38 cellular contexts compared by ENCODE assay signal in genomic region chr6:54214286-54214685, GRCh38.
"Had no signal": no experiment of that assay in that cellular context is flagged by ENCODE, and none has a peak within 500 bp of the region (broad histone marks: within the 10 kb centered on the region; RNA-seq: fewer than 3 reads in every experiment).

No MANE protein-coding gene starts in this region.

- H3K4me3 ChIP-seq: adrenal gland, body of pancreas, breast epithelium, cardiac muscle cell, coronary artery, dorsolateral prefrontal cortex, esophagus muscularis mucosa, gastrocnemius medialis had no signal

- ATAC-seq: activated CD4-positive, CD25-positive, alpha-beta regulatory T cell treated with anti-CD3 and anti-CD28 coated beads, Interleukin-2, amount 50 U/mL, for 24 hours; activated CD8-positive, alpha-beta T cell treated with anti-CD3 and anti-CD28 coated beads for 36 hours; activated naive CD8-positive, alpha-beta T cell treated with anti-CD3 and anti-CD28 coated beads, Interleukin-2, amount 50 U/mL, for 24 hours; body of pancreas; foreskin keratinocyte; gastrocnemius medialis; T-helper 17 cell had no signal

- H3K9me3 ChIP-seq: adrenal gland, body of pancreas, breast epithelium, esophagus muscularis mucosa, gastrocnemius medialis had no signal

- H3K27me3 ChIP-seq: adrenal gland, body of pancreas, breast epithelium, cardiac muscle cell, dorsolateral prefrontal cortex, esophagus muscularis mucosa, foreskin keratinocyte, gastrocnemius medialis had no signal

- H3K27ac ChIP-seq: adrenal gland, body of pancreas, breast epithelium, cardiac muscle cell, coronary artery, dorsolateral prefrontal cortex, esophagus muscularis mucosa, foreskin keratinocyte, gastrocnemius medialis, WERI-Rb-1 had no signal

- H3K36me3 ChIP-seq: adrenal gland, breast epithelium, cardiac muscle cell, esophagus muscularis mucosa, gastrocnemius medialis, WERI-Rb-1 had no signal

- H3K36me3 Mint-ChIP-seq: activated naive CD4-positive, alpha-beta T cell treated with anti-CD3 and anti-CD28 coated beads, Interleukin-2, amount 50 U/mL, for 24 hours; activated naive CD8-positive, alpha-beta T cell treated with anti-CD3 and anti-CD28 coated beads for 36 hours had no signal

- H3K4me1 Mint-ChIP-seq: activated naive CD4-positive, alpha-beta T cell treated with anti-CD3 and anti-CD28 coated beads, Interleukin-2, amount 50 U/mL, for 24 hours; activated naive CD8-positive, alpha-beta T cell treated with anti-CD3 and anti-CD28 coated beads for 36 hours; central memory CD8-positive, alpha-beta T cell; T-helper 17 cell had no signal

- H3K27me3 Mint-ChIP-seq: activated B cell treated with CpG ODN at 0.5 μM for 24 hours; activated CD8-positive, alpha-beta T cell treated with anti-CD3 and anti-CD28 coated beads for 36 hours; activated naive CD4-positive, alpha-beta T cell treated with anti-CD3 and anti-CD28 coated beads, Interleukin-2, amount 50 U/mL, for 24 hours; activated naive CD8-positive, alpha-beta T cell treated with anti-CD3 and anti-CD28 coated beads, Interleukin-2, amount 50 U/mL, for 24 hours; central memory CD8-positive, alpha-beta T cell; T-helper 17 cell had no signal

- H3K9me3 Mint-ChIP-seq: activated B cell treated with CpG ODN at 0.5 μM for 24 hours; activated CD8-positive, alpha-beta T cell treated with anti-CD3 and anti-CD28 coated beads for 36 hours; activated naive CD4-positive, alpha-beta T cell treated with anti-CD3 and anti-CD28 coated beads, Interleukin-2, amount 50 U/mL, for 24 hours; activated T-helper 1 cell treated with anti-CD3 and anti-CD28 coated beads, Interleukin-12 subunit alpha, Interleukin-12 subunit beta, Interleukin-2, Interleukin-4 antibody, amounts not matched to agents 30 ng/mL and 10 ng/mL and 1 ng/mL, durations not matched to agents 14 hours and 24 hours and 36 hours; activated T-helper 2 cell treated with anti-CD3 and anti-CD28 coated beads, Interferon-gamma antibody, Interleukin-2, Interleukin-4, amounts not matched to agents 10 μg/mL and 5 μg/mL and 100 μg/mL, durations not matched to agents 14 hours and 24 hours and 36 hours; dendritic cell treated with granulocyte-macrophage colony-stimulating factor and Interleukin-4, amounts not matched to agents 40 ng/mL and 50 ng/mL, for 4 days; endodermal cell; T-helper 2 cell treated with Interferon-gamma antibody and Interleukin-4, amounts not matched to agents 5 μg/mL and 100 μg/mL, for 36 hours had no signal

- DNase-seq: activated B cell treated with CpG ODN at 0.5 μM for 24 hours; activated CD4-positive, alpha-beta T cell treated with anti-CD3 and anti-CD28 coated beads for 48 hours; activated CD4-positive, alpha-beta T cell treated with anti-CD3 and anti-CD28 coated beads, Interleukin-2, amount 50 U/mL, for 1 hour; activated CD4-positive, alpha-beta T cell treated with anti-CD3 and anti-CD28 coated beads, Interleukin-2, amount 50 U/mL, for 48 hours; activated CD8-positive, alpha-beta memory T cell treated with anti-CD3 and anti-CD28 coated beads for 24 hours; activated CD8-positive, alpha-beta T cell treated with anti-CD3 and anti-CD28 coated beads for 36 hours; activated effector memory CD4-positive, alpha-beta T cell treated with anti-CD3 and anti-CD28 coated beads, Interleukin-2, amount 50 U/mL, for 16 hours; activated naive CD4-positive, alpha-beta T cell treated with anti-CD3 and anti-CD28 coated beads for 36 hours; activated naive CD8-positive, alpha-beta T cell treated with anti-CD3 and anti-CD28 coated beads for 36 hours; activated naive CD8-positive, alpha-beta T cell treated with anti-CD3 and anti-CD28 coated beads, Interleukin-2, amount 50 U/mL, for 24 hours; activated T-cell treated with anti-CD3 and anti-CD28 coated beads, Interleukin-2, amount 50 U/mL, for 1 hour; activated T-cell treated with anti-CD3 and anti-CD28 coated beads, Interleukin-2, amount 50 U/mL, for 48 hours; adrenal gland; amygdala; aorta; body of pancreas; dorsolateral prefrontal cortex; effector memory CD4-positive, alpha-beta T cell; endodermal cell; erythroblast; foreskin keratinocyte; gastrocnemius medialis; head of caudate nucleus; T-helper 1 cell; T-helper 17 cell; T1000; WERI-Rb-1 had no signal

- H3K4me1 ChIP-seq: adrenal gland, body of pancreas, breast epithelium, esophagus muscularis mucosa, foreskin keratinocyte, gastrocnemius medialis had no signal

- H3K27ac Mint-ChIP-seq: activated B cell treated with CpG ODN at 0.5 μM for 24 hours; activated CD8-positive, alpha-beta T cell treated with anti-CD3 and anti-CD28 coated beads for 36 hours; activated naive CD4-positive, alpha-beta T cell treated with anti-CD3 and anti-CD28 coated beads for 36 hours; activated naive CD4-positive, alpha-beta T cell treated with anti-CD3 and anti-CD28 coated beads, Interleukin-2, amount 50 U/mL, for 24 hours; activated naive CD8-positive, alpha-beta T cell treated with anti-CD3 and anti-CD28 coated beads for 36 hours; activated naive CD8-positive, alpha-beta T cell treated with anti-CD3 and anti-CD28 coated beads, Interleukin-2, amount 50 U/mL, for 24 hours; activated T-helper 1 cell treated with anti-CD3 and anti-CD28 coated beads, Interleukin-12 subunit alpha, Interleukin-12 subunit beta, Interleukin-2, Interleukin-4 antibody, amounts not matched to agents 30 ng/mL and 10 ng/mL and 1 ng/mL, durations not matched to agents 14 hours and 24 hours and 36 hours; activated T-helper 2 cell treated with anti-CD3 and anti-CD28 coated beads, Interferon-gamma antibody, Interleukin-2, Interleukin-4, amounts not matched to agents 10 μg/mL and 5 μg/mL and 100 μg/mL, durations not matched to agents 14 hours and 24 hours and 36 hours; dendritic cell treated with granulocyte-macrophage colony-stimulating factor and Interleukin-4, amounts not matched to agents 40 ng/mL and 50 ng/mL, for 4 days; endodermal cell; T-helper 17 cell; T-helper 2 cell treated with Interferon-gamma antibody and Interleukin-4, amounts not matched to agents 5 μg/mL and 100 μg/mL, for 36 hours had no signal

- H3K4me3 Mint-ChIP-seq: activated B cell treated with CpG ODN at 0.5 μM for 24 hours; activated CD8-positive, alpha-beta T cell treated with anti-CD3 and anti-CD28 coated beads for 36 hours; activated naive CD4-positive, alpha-beta T cell treated with anti-CD3 and anti-CD28 coated beads for 36 hours; activated naive CD4-positive, alpha-beta T cell treated with anti-CD3 and anti-CD28 coated beads, Interleukin-2, amount 50 U/mL, for 24 hours; activated naive CD8-positive, alpha-beta T cell treated with anti-CD3 and anti-CD28 coated beads for 36 hours; activated naive CD8-positive, alpha-beta T cell treated with anti-CD3 and anti-CD28 coated beads, Interleukin-2, amount 50 U/mL, for 24 hours; activated T-helper 1 cell treated with anti-CD3 and anti-CD28 coated beads, Interleukin-12 subunit alpha, Interleukin-12 subunit beta, Interleukin-2, Interleukin-4 antibody, amounts not matched to agents 30 ng/mL and 10 ng/mL and 1 ng/mL, durations not matched to agents 14 hours and 24 hours and 36 hours; central memory CD8-positive, alpha-beta T cell; dendritic cell treated with granulocyte-macrophage colony-stimulating factor and Interleukin-4, amounts not matched to agents 40 ng/mL and 50 ng/mL, for 4 days; endodermal cell; T-helper 17 cell; T-helper 2 cell treated with Interferon-gamma antibody and Interleukin-4, amounts not matched to agents 5 μg/mL and 100 μg/mL, for 36 hours had no signal
